ENCODE assay signal across 9 cellular contexts in genomic region chr13:27006519-27007161, GRCh38.
DNase-seq lines count a peak whose midpoint lies in the region; ATAC-seq and TF ChIP-seq lines count a peak whose summit lies in the region.
"Had no signal": no experiment of that assay in that cellular context is flagged by ENCODE, and none has a peak within 500 bp of the region (broad histone marks: within the 10 kb centered on the region; RNA-seq: fewer than 3 reads in every experiment).

No MANE protein-coding gene starts in this region.

- H3K36me3 ChIP-seq in SK-N-SH (replicated peaks in 1 of 2; ENCODE audit: control insufficient read depth in 1 of 2, insufficient read depth in 2 of 2, low read length in 1 of 2) (no peaks in the 10 kb centered on the region), ovary (no peaks in the 10 kb centered on the region)
- H3K36me3 ChIP-seq: BLaER1 treated with 17β-estradiol and CSF1 and Interleukin-3, amounts not matched to agents 10 nM and 100 nM had no signal

- TF ChIP-seq CTCF in SK-N-SH (IDR thresholded peaks at IDR 0.05): no peak
- TF ChIP-seq CTCF in ovary (IDR thresholded peaks at IDR 0.05): no peak
- TF ChIP-seq CTCF in GM20000 (IDR thresholded peaks at IDR 0.05; ENCODE audit: extremely low read depth, missing control alignments): no peak

- CTCF ChIA-PET in SK-N-SH (lab: Yijun Ruan, JAX): interaction anchor here (0.9 to 2.7 kb wide), 7 partner anchors 20 to 356 kb away, joined by 3 to 8 read pairs (median 6); no protein-coding TSS in a partner anchor

- H3K9me2 ChIP-seq in SK-N-SH: no peaks in the 10 kb centered on the region

- POLR2A ChIA-PET in SK-N-SH (lab: Yijun Ruan, JAX): no interaction called here

- peak; percentile 23 for DNase-seq in activated CD4-positive, alpha-beta T cell treated with anti-CD3 and anti-CD28 coated beads for 48 hours
- DNase-seq in activated CD4-positive, alpha-beta T cell treated with anti-CD3 and anti-CD28 coated beads for 1 hour: no peak
- DNase-seq in SK-N-SH: peak; percentile 51
- DNase-seq in head of caudate nucleus: peak; percentile 53 to 89 (median 74)
- DNase-seq in ovary: no peak
- DNase-seq in GM20000 (ENCODE audit: low spot score): no peak

- peak overlapping the region; percentile 59; the same call in 1 of the 2 replicates for H2AFZ ChIP-seq in SK-N-SH (ENCODE audit: low read depth)

- no peaks in the 10 kb centered on the region for H4K20me1 ChIP-seq in SK-N-SH (ENCODE audit: insufficient read depth)

- peak overlapping the region; percentile 34 to 45 for H3K4me3 ChIP-seq in SK-N-SH (ENCODE audit: low read depth in 2 of 2, low read length in 1 of 2)
- H3K4me3 ChIP-seq in ovary: peak overlapping the region; percentile 23
- H3K4me3 ChIP-seq: BLaER1 treated with 17β-estradiol and CSF1 and Interleukin-3, amounts not matched to agents 10 nM and 100 nM had no signal

- no peak for TF ChIP-seq POLR2A in ovary (IDR thresholded peaks at IDR 0.05)

- no peak for TF ChIP-seq RAD21 in SK-N-SH (IDR thresholded peaks at IDR 0.05; ENCODE audit: low read length)

- 5% methylated on average over 19 of the region's 29 CpGs for WGBS in SK-N-SH (ENCODE audit: low lambda C conversion rate)
- WGBS in ovary, 3 donors: 1 to 3% (median 2%) methylated on average over 23 to 29 of the region's 29 CpGs

- intact Hi-C loops in head of caudate nucleus (cut with DNase I): no loop called here
- intact Hi-C loops in ovary (cut with DNase I): no loop called here

- H3F3A ChIP-seq in SK-N-SH (replicated peaks; ENCODE audit: insufficient read depth): no peaks in the 10 kb centered on the region

- TF ChIP-seq EP300 in SK-N-SH (IDR thresholded peaks at IDR 0.05; ENCODE audit: borderline replicate concordance in 1 of 2, low read depth in 1 of 2, low read length in 1 of 2): no peak
- TF ChIP-seq EP300 in ovary (IDR thresholded peaks at IDR 0.05): no peak

- H3K4me1 ChIP-seq in SK-N-SH (ENCODE audit: control insufficient read depth in 1 of 2, insufficient read depth in 2 of 2, low read depth in 1 of 2, low read length in 1 of 2) (peaks cover 0 to 9% of the 10 kb centered on the region in 2 experiments; a peak in 1 of 4 replicates), ovary (ENCODE audit: insufficient read depth) (peaks cover 2% of the 10 kb centered on the region)

- H3K27me3 ChIP-seq in SK-N-SH (ENCODE audit: insufficient read depth): no peaks in the 10 kb centered on the region
- H3K27me3 ChIP-seq in ovary: no peaks in the 10 kb centered on the region

- H3K4me2 ChIP-seq in SK-N-SH: peak overlapping the region; percentile 53; the same call in 1 of the 2 replicates

- H3K9me3 ChIP-seq in SK-N-SH (no peaks in the 10 kb centered on the region), ovary (no peaks in the 10 kb centered on the region)

- no peaks in the 10 kb centered on the region for H3K79me2 ChIP-seq in SK-N-SH (ENCODE audit: insufficient read depth)

- ATAC-seq in GM19452 (IDR thresholded peaks at IDR 0.05; ENCODE audit: unreplicated experiment) (no peak), GM21619 (IDR thresholded peaks at IDR 0.05; ENCODE audit: unreplicated experiment) (no peak)

- no peak overlapping the region for H3K9ac ChIP-seq in SK-N-SH
- H3K9ac ChIP-seq: BLaER1 treated with 17β-estradiol and CSF1 and Interleukin-3, amounts not matched to agents 10 nM and 100 nM had no signal

- H3K27ac ChIP-seq in SK-N-SH (ENCODE audit: low read depth in 2 of 2, low read length in 1 of 2) (no peak overlapping the region), ovary (no peak overlapping the region)
- H3K27ac ChIP-seq: BLaER1 treated with 17β-estradiol and CSF1 and Interleukin-3, amounts not matched to agents 10 nM and 100 nM had no signal

TF ChIP-seq in SK-N-SH, 30 proteins besides CTCF, POLR2A, EP300 and RAD21:
- no peak for TF ChIP-seq PBX3 (IDR thresholded peaks at IDR 0.05)
- no peak for TF ChIP-seq TAF1 (IDR thresholded peaks at IDR 0.05; ENCODE audit: borderline replicate concordance, low read depth, low read length)
- TF ChIP-seq YY1 (IDR thresholded peaks at IDR 0.05; ENCODE audit: low read depth): no peak
- TF ChIP-seq GABPA (IDR thresholded peaks at IDR 0.05; ENCODE audit: low read depth): no peak
- TF ChIP-seq ELF1 (IDR thresholded peaks at IDR 0.05): no peak
- TF ChIP-seq MXI1 (IDR thresholded peaks at IDR 0.05; ENCODE audit: low read depth, low read length): no peak
- no peak for TF ChIP-seq RCOR1 (IDR thresholded peaks at IDR 0.05; ENCODE audit: low read length)
- TF ChIP-seq IRF3 (IDR thresholded peaks at IDR 0.05; ENCODE audit: low read depth, low read length): no peak
- no peak for TF ChIP-seq MAX (IDR thresholded peaks at IDR 0.05; ENCODE audit: low read depth)
- no peak for TF ChIP-seq MEF2A (IDR thresholded peaks at IDR 0.05; ENCODE audit: borderline replicate concordance, low read depth)
- no peak for TF ChIP-seq REST (IDR thresholded peaks at IDR 0.05; ENCODE audit: low read depth, low read length)
- no peak for TF ChIP-seq FOXM1 (IDR thresholded peaks at IDR 0.05; ENCODE audit: low read depth)
- TF ChIP-seq TCF12 (IDR thresholded peaks at IDR 0.05): no peak

Comparison
In these comparisons a context has a peak if more than half of its experiments do, and no peak if none do; other contexts are left out.
1. DNase-seq: peak in activated CD4-positive, alpha-beta T cell treated with anti-CD3 and anti-CD28 coated beads for 48 hours (single experiment), SK-N-SH (single experiment) and head of caudate nucleus (42 of 42); none in activated CD4-positive, alpha-beta T cell treated with anti-CD3 and anti-CD28 coated beads for 1 hour (single experiment), ovary (0 of 5) and GM20000 (single experiment).